In the genomic region with DNA sequence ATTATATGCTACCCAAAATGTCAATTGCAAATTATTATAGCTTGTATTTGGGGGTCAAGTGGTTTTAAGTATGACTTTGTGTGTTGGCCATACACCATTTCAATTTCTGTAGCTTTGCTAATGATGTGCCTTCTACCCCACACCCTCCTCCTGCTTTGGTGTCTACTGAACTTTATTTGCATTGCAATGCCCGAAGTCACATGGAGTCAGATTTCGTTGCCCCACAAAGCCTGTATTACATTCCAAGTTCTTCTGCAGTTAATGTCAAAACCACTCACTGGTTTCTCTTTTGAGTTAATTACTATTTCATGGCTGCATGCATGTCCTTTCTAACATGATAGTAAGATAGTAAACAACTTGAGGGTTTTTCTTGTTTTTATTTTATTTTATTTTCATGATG, we compare ENCODE assay signal across 21 cellular contexts.
"Had no signal": no experiment of that assay in that cellular context is flagged by ENCODE, and none has a peak within 500 bp of the region (broad histone marks: within the 10 kb centered on the region; RNA-seq: fewer than 3 reads in every experiment).

No MANE protein-coding gene starts in this region.

- H3K27me3 Mint-ChIP-seq: activated CD4-positive, alpha-beta memory T cell treated with anti-CD3 and anti-CD28 coated beads for 36 hours; activated naive CD8-positive, alpha-beta T cell treated with anti-CD3 and anti-CD28 coated beads for 36 hours; naive thymus-derived CD4-positive, alpha-beta T cell; stimulated activated naive CD8-positive, alpha-beta T cell treated with anti-CD3 and anti-CD28 coated beads, Interleukin-15, amount 100 ng/mL, for 72 hours had no signal

- H3K27ac Mint-ChIP-seq: activated CD4-positive, alpha-beta memory T cell treated with anti-CD3 and anti-CD28 coated beads for 36 hours; activated naive CD8-positive, alpha-beta T cell treated with anti-CD3 and anti-CD28 coated beads for 36 hours; naive thymus-derived CD4-positive, alpha-beta T cell; stimulated activated effector memory CD8-positive, alpha-beta T cell treated with anti-CD3 and anti-CD28 coated beads, Interleukin-12 subunit alpha, Interleukin-12 subunit beta, amount 100 ng/mL, for 72 hours; stimulated activated naive CD8-positive, alpha-beta T cell treated with anti-CD3 and anti-CD28 coated beads, Interleukin-15, amount 100 ng/mL, for 72 hours had no signal

- H3K4me3 Mint-ChIP-seq: activated CD4-positive, alpha-beta memory T cell treated with anti-CD3 and anti-CD28 coated beads for 36 hours; activated naive CD8-positive, alpha-beta T cell treated with anti-CD3 and anti-CD28 coated beads for 36 hours; naive thymus-derived CD4-positive, alpha-beta T cell; neural crest cell; stimulated activated effector memory CD8-positive, alpha-beta T cell treated with anti-CD3 and anti-CD28 coated beads, Interleukin-12 subunit alpha, Interleukin-12 subunit beta, amount 100 ng/mL, for 72 hours; stimulated activated naive CD8-positive, alpha-beta T cell treated with anti-CD3 and anti-CD28 coated beads, Interleukin-15, amount 100 ng/mL, for 72 hours had no signal

- DNase-seq: activated CD4-positive, alpha-beta memory T cell treated with anti-CD3 and anti-CD28 coated beads for 36 hours; activated CD4-positive, alpha-beta T cell treated with anti-CD3 and anti-CD28 coated beads for 4 hours; activated CD4-positive, CD25-positive, alpha-beta regulatory T cell; activated naive CD4-positive, alpha-beta T cell treated with Interleukin-2 at 50 U/mL for 16 hours; activated naive CD8-positive, alpha-beta T cell treated with anti-CD3 and anti-CD28 coated beads for 36 hours; activated T-cell treated with anti-CD3 and anti-CD28 coated beads, Interleukin-2, amount 50 U/mL, for 48 hours; cerebellar nuclear complex; gastrocnemius medialis; hippocampal formation; islet precursor cell; left lung; naive thymus-derived CD4-positive, alpha-beta T cell; occipital lobe; right lobe of liver; small intestine; stimulated activated CD4-positive, alpha-beta T cell treated with anti-CD3 and anti-CD28 coated beads, Interleukin-2, amount 100 ng/mL, for 24 hours; stimulated activated naive CD8-positive, alpha-beta T cell treated with anti-CD3 and anti-CD28 coated beads, Interleukin-15, amount 100 ng/mL, for 72 hours; T1000; tibial artery had no signal

- ATAC-seq: gastrocnemius medialis; left lung; naive thymus-derived CD4-positive, alpha-beta T cell; right lobe of liver; stimulated activated effector memory CD8-positive, alpha-beta T cell treated with anti-CD3 and anti-CD28 coated beads, Interleukin-12 subunit alpha, Interleukin-12 subunit beta, amount 100 ng/mL, for 72 hours; stimulated activated naive CD8-positive, alpha-beta T cell treated with anti-CD3 and anti-CD28 coated beads, Interleukin-15, amount 100 ng/mL, for 72 hours had no signal

- H3K4me1 Mint-ChIP-seq: activated naive CD8-positive, alpha-beta T cell treated with anti-CD3 and anti-CD28 coated beads for 36 hours; naive thymus-derived CD4-positive, alpha-beta T cell; neural crest cell; stimulated activated effector memory CD8-positive, alpha-beta T cell treated with anti-CD3 and anti-CD28 coated beads, Interleukin-12 subunit alpha, Interleukin-12 subunit beta, amount 100 ng/mL, for 72 hours; stimulated activated naive CD8-positive, alpha-beta T cell treated with anti-CD3 and anti-CD28 coated beads, Interleukin-15, amount 100 ng/mL, for 72 hours had no signal

- H3K9me3 Mint-ChIP-seq: neural crest cell had no signal

- H3K36me3 Mint-ChIP-seq: activated CD4-positive, alpha-beta memory T cell treated with anti-CD3 and anti-CD28 coated beads for 36 hours; activated naive CD8-positive, alpha-beta T cell treated with anti-CD3 and anti-CD28 coated beads for 36 hours; naive thymus-derived CD4-positive, alpha-beta T cell; stimulated activated effector memory CD8-positive, alpha-beta T cell treated with anti-CD3 and anti-CD28 coated beads, Interleukin-12 subunit alpha, Interleukin-12 subunit beta, amount 100 ng/mL, for 72 hours had no signal
